In genomic region chr14:51310453-51311074, GRCh38 we compare ENCODE assay signal across 16 cellular contexts.
DNase-seq lines count a peak whose midpoint lies in the region; ATAC-seq and TF ChIP-seq lines count a peak whose summit lies in the region.
"Had no signal": no experiment of that assay in that cellular context is flagged by ENCODE, and none has a peak within 500 bp of the region (broad histone marks: within the 10 kb centered on the region; RNA-seq: fewer than 3 reads in every experiment).

No MANE protein-coding gene starts in this region.

- TF ChIP-seq POLR2A in suprapubic skin (IDR thresholded peaks at IDR 0.05): no peak

- peak overlapping the region; percentile 20 for H3K27ac ChIP-seq in suprapubic skin
- H3K27ac ChIP-seq: coronary artery, SK-N-MC had no signal

- H3K4me3 ChIP-seq in choroid plexus epithelial cell (ENCODE audit: low read depth, low read length) (no peak overlapping the region), suprapubic skin (no peak overlapping the region)
- H3K4me3 ChIP-seq: coronary artery, SK-N-MC had no signal

- no peaks in the 10 kb centered on the region for H3K36me3 ChIP-seq in suprapubic skin

- 39% methylated on average over 3 of the region's 3 CpGs for WGBS in suprapubic skin

- TF ChIP-seq CTCF in choroid plexus epithelial cell (conservative IDR thresholded peaks at IDR 0.05; ENCODE audit: low read depth, low read length) (no peak), suprapubic skin (IDR thresholded peaks at IDR 0.05) (no peak)

- no peaks in the 10 kb centered on the region for H3K9me3 ChIP-seq in suprapubic skin

- DNase-seq in NCI-H1694 treated with DMSO at 0.1 percent for 48 hours (lab: John Stamatoyannopoulos, UW) (peak; percentile 19), NCI-H1694 (lab: John Stamatoyannopoulos, UW) (no peak), choroid plexus epithelial cell (ENCODE audit: low read depth) (peak; percentile 24), inferior parietal cortex (ENCODE audit: extremely low spot score) (peak; percentile 64), suprapubic skin (ENCODE audit: low spot score in 2 of 2) (no peak), GM19240 (ENCODE audit: insufficient read length, low spot score) (no peak), mucosa of gallbladder (ENCODE audit: low spot score) (no peak)
- DNase-seq: EL; natural killer cell; NCI-H510A; stimulated activated CD4-positive, alpha-beta T cell treated with anti-CD3 and anti-CD28 coated beads, Interleukin-15, amount 100 ng/mL, for 24 hours had no signal

- ATAC-seq in GM21423 (IDR thresholded peaks at IDR 0.05; ENCODE audit: unreplicated experiment): no peak
- ATAC-seq: activated CD4-positive, CD25-positive, alpha-beta regulatory T cell treated with anti-CD3 and anti-CD28 coated beads, Interleukin-2, amount 50 U/mL, for 24 hours; natural killer cell; stimulated activated effector memory CD8-positive, alpha-beta T cell treated with anti-CD3 and anti-CD28 coated beads, Interleukin-12 subunit alpha, Interleukin-12 subunit beta, amount 100 ng/mL, for 72 hours had no signal

- H3K4me1 ChIP-seq in suprapubic skin: peaks cover 17% of the 10 kb centered on the region

- no peaks in the 10 kb centered on the region for H3K27me3 ChIP-seq in suprapubic skin

- TF ChIP-seq EP300 in suprapubic skin (IDR thresholded peaks at IDR 0.05): no peak

Comparison
In these comparisons a context has a peak if more than half of its experiments do, and no peak if none do; other contexts are left out.
1. DNase-seq: peak in NCI-H1694 treated with DMSO at 0.1 percent for 48 hours (single experiment), choroid plexus epithelial cell (single experiment) and inferior parietal cortex (single experiment); none in NCI-H1694 (single experiment), suprapubic skin (0 of 2), GM19240 (single experiment) and mucosa of gallbladder (single experiment).